19 cellular contexts compared by ENCODE assay signal in the genomic region with DNA sequence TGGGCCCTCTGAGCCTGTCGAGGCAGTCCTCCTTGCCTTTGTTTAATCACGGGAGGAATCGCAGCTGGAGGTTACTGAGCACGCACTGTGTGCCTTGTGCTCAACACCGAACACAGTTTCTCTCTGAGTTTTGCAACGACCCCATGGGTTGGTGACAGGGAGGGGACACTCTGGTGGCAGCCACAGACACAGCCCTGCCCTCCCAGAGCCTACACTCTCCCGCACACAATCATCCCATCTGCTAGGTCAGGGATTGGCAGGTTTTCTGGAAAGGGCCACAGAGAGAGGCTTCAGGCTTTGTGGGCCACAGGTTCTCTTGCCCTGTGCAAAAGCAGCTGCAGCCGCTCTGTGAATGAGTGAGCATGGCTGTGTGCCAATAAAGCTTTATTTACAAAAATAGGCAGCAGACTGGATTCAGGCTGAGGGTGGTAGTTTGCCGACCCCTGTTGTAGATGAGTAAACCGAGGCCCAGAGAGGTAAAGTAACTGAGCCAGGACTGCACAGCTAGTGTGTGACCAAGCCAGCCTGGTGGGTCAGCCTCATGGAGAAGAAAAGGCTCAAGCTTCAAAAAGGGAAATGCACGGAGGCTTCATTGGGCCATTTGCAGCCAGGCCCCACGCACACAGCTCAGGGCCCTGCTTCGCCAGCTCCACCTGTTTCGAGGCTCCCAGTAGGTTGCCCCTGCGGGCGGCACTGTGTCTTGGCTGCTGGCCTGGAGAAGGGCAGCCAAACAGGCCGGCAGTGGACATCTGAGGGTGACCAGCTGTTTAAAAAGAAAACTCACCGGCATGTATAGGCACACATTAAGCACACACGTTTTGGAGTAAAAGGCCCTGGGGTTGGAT. TPM values are rescaled to one million over a fixed set of nuclear protein-coding genes. Genes with fewer than 3 reads are reported as not detected.
A peak's percentile ranks its signal among the peaks of the same experiment; 100 is the strongest.
DNase-seq lines count a peak whose midpoint lies in the region; ATAC-seq and TF ChIP-seq lines count a peak whose summit lies in the region.
"Had no signal": no experiment of that assay in that cellular context is flagged by ENCODE, and none has a peak within 500 bp of the region (broad histone marks: within the 10 kb centered on the region; RNA-seq: fewer than 3 reads in every experiment).

No MANE protein-coding gene starts in this region.

- H3K23ac ChIP-seq in mesendoderm (ENCODE audit: low read length): no peak overlapping the region

- peak overlapping the region; percentile 2 for H3K9ac ChIP-seq in mesendoderm (ENCODE audit: low read length)

- no peak overlapping the region for H2AK5ac ChIP-seq in mesendoderm (ENCODE audit: low read length)

- H3K18ac ChIP-seq in mesendoderm (ENCODE audit: low read length): peak overlapping the region; percentile 69

- H3K27me3 ChIP-seq in right cardiac atrium (ENCODE audit: control insufficient read depth, insufficient read depth) (no peaks in the 10 kb centered on the region), mesendoderm (ENCODE audit: insufficient read depth, low read length, poor library complexity) (no peaks in the 10 kb centered on the region), aorta (ENCODE audit: control insufficient read depth in 1 of 2, insufficient read depth in 2 of 2, low read length in 1 of 2) (no peaks in the 10 kb centered on the region), BE2C (no peaks in the 10 kb centered on the region)
- H3K27me3 ChIP-seq: stomach, vagina had no signal

- H4K5ac ChIP-seq in mesendoderm (ENCODE audit: low read length): no peak overlapping the region

- H2BK120ac ChIP-seq in mesendoderm (ENCODE audit: low read depth, low read length): no peak overlapping the region

- H3K4me1 ChIP-seq in right cardiac atrium (ENCODE audit: control insufficient read depth, insufficient read depth, low read length) (peaks cover 2% of the 10 kb centered on the region), mesendoderm (ENCODE audit: control insufficient read depth, low read depth, low read length) (peaks cover 3% of the 10 kb centered on the region), aorta (ENCODE audit: control insufficient read depth in 1 of 2, insufficient read depth in 2 of 2, low read length in 2 of 2) (no peaks in the 10 kb centered on the region), BE2C (peaks cover 4% of the 10 kb centered on the region)
- H3K4me1 ChIP-seq: psoas muscle, vagina had no signal

- no peak overlapping the region for H2BK5ac ChIP-seq in mesendoderm (ENCODE audit: low read length)

- intact Hi-C loops in right cardiac atrium (cut with DNase I) (no loop called here), Right ventricle myocardium superior (cut with DNase I) (no loop called here), aorta (cut with DNase I) (no loop called here)

- H3K27ac ChIP-seq in right cardiac atrium (ENCODE audit: low read length): no peak overlapping the region
- peak overlapping the region; percentile 26 for H3K27ac ChIP-seq in mesendoderm (ENCODE audit: low read depth, low read length)
- H3K27ac ChIP-seq in aorta (ENCODE audit: low read depth in 1 of 2, low read length in 2 of 2): no peak overlapping the region
- H3K27ac ChIP-seq: psoas muscle, stomach, vagina had no signal

- peak overlapping the region; percentile 28 for H3K56ac ChIP-seq in mesendoderm (ENCODE audit: low read length)

- peak overlapping the region; percentile 27 for H3K4ac ChIP-seq in mesendoderm (ENCODE audit: low read depth, low read length)

- H3K9me3 ChIP-seq in right cardiac atrium (ENCODE audit: control insufficient read depth, low read length) (no peaks in the 10 kb centered on the region), aorta (ENCODE audit: control insufficient read depth, low read length) (no peaks in the 10 kb centered on the region), BE2C (no peaks in the 10 kb centered on the region)
- H3K9me3 ChIP-seq: psoas muscle, stomach, vagina had no signal

- no peaks in the 10 kb centered on the region for H3K36me3 ChIP-seq in mesendoderm (ENCODE audit: control insufficient read depth, insufficient read depth, low read length)
- peaks cover 2% of the 10 kb centered on the region in 2 donors for H3K36me3 ChIP-seq in aorta (ENCODE audit: control insufficient read depth in 1 of 2, insufficient read depth in 2 of 2, low read length in 1 of 2)
- H3K36me3 ChIP-seq in BE2C: peaks cover 16% of the 10 kb centered on the region

- H3K4me2 ChIP-seq in mesendoderm (ENCODE audit: low read length): no peak overlapping the region

- TF ChIP-seq CTCF in BE2C (IDR thresholded peaks at IDR 0.05; ENCODE audit: low read depth, low read length): no peak

- 78% methylated on average over 19 of the region's 19 CpGs for WGBS in right cardiac atrium
- WGBS in mesendoderm (ENCODE audit: extremely low coverage, insufficient coverage, low lambda C conversion rate): no CpG with 5 or more reads among the region's 19 CpGs
- 73 to 77% methylated on average over 19 of the region's 19 CpGs for WGBS in aorta, 2 donors

- ATAC-seq in right cardiac atrium: no peak
- no peak for ATAC-seq in Right ventricle myocardium superior (ENCODE audit: poor library complexity)
- no peak for ATAC-seq in aorta (ENCODE audit: low FRiP score)
- ATAC-seq: HCT116, psoas muscle had no signal

- no peak overlapping the region for H2BK15ac ChIP-seq in mesendoderm (replicated peaks; ENCODE audit: low read depth)

- no peaks in the 10 kb centered on the region for H3K79me1 ChIP-seq in mesendoderm (ENCODE audit: low read length)

- no peaks in the 10 kb centered on the region for H3K79me2 ChIP-seq in mesendoderm (ENCODE audit: control insufficient read depth, insufficient read depth, low read length)

- peak; percentile 10 to 47 (median 18) for DNase-seq in right cardiac atrium
- DNase-seq in Right ventricle myocardium superior: no peak
- peak; percentile 25 for DNase-seq in astrocyte of the hippocampus (ENCODE audit: low read depth, low spot score)
- no peak for DNase-seq in mesendoderm
- peak; percentile 35 to 66 for DNase-seq in aorta
- DNase-seq in BE2C: no peak
- DNase-seq in NCI-H146 treated with DMSO at 0.1 percent for 48 hours (lab: John Stamatoyannopoulos, UW; ENCODE audit: unreplicated experiment): no peak
- DNase-seq in kidney glomerular epithelial cell (lab: John Stamatoyannopoulos, UW): no peak
- DNase-seq: activated B cell treated with CpG ODN at 0.5 μM for 24 hours; erythroblast; NCI-H1092; NCI-H226; stimulated activated CD4-positive, alpha-beta T cell treated with anti-CD3 and anti-CD28 coated beads, Interleukin-15, amount 100 ng/mL, for 24 hours; stomach; SW 1271 had no signal

- H3K4me3 ChIP-seq in right cardiac atrium (ENCODE audit: low read length) (no peak overlapping the region), mesendoderm (ENCODE audit: low read length) (no peak overlapping the region), aorta (ENCODE audit: low read length in 2 of 2) (no peak overlapping the region), BE2C (ENCODE audit: low read depth, low read length) (no peak overlapping the region)
- H3K4me3 ChIP-seq: psoas muscle, stomach, vagina had no signal

- no peak overlapping the region for H4K8ac ChIP-seq in mesendoderm (ENCODE audit: low read depth, low read length)

RNA-seq across cellular contexts. Expression of a gene that starts 16.3 kb away (rescaled TPM):
- total RNA-seq in right cardiac atrium (10 to 100 TPM in 3 of 4 donors, 1 to 10 TPM in 1; 8.7 to 13.6 (median 10.6) TPM), Right ventricle myocardium superior (7.3 TPM), aorta (10 to 100 TPM; 20.7 to 34.5 TPM)
- polyA plus RNA-seq in right cardiac atrium (10.1 TPM), aorta (10 to 100 TPM in 1 of 2 donors, 1 to 10 TPM in 1; 4.6 to 32.6 TPM)
- polyA plus RNA-seq in mesendoderm (2013, experiment 1 of 2): 9.5 TPM
- 9.3 TPM for polyA plus RNA-seq in mesendoderm (2013, experiment 2 of 2)
- polyA plus RNA-seq in BE2C (2012; ENCODE audit: insufficient read depth, insufficient read length, low read depth): 186 TPM

RNA-seq across cellular contexts. Expression of a gene that starts 17.9 kb away (rescaled TPM):
- total RNA-seq in right cardiac atrium: 100 to 1,000 TPM; 113 to 149 (median 142) TPM
- 55.9 TPM for polyA plus RNA-seq in right cardiac atrium
- 136 TPM for total RNA-seq in Right ventricle myocardium superior
- polyA plus RNA-seq in mesendoderm (2013, experiment 1 of 2): 110 TPM
- 112 TPM for polyA plus RNA-seq in mesendoderm (2013, experiment 2 of 2)
- 100 to 1,000 TPM in 1 of 2 donors, 10 to 100 TPM in 1; 77.6 to 102 TPM for total RNA-seq in aorta
- 10 to 100 TPM; 20.9 to 64.9 TPM for polyA plus RNA-seq in aorta
- 802 TPM for polyA plus RNA-seq in BE2C (2012; ENCODE audit: insufficient read depth, insufficient read length, low read depth)

RNA-seq across cellular contexts. Expression of a gene that starts 45.0 kb away (rescaled TPM):
- total RNA-seq in right cardiac atrium (not detected), Right ventricle myocardium superior (not detected), aorta (not detected)
- polyA plus RNA-seq in right cardiac atrium (not detected), aorta (not detected)
- 17.5 TPM for polyA plus RNA-seq in mesendoderm (2013, experiment 1 of 2)
- polyA plus RNA-seq in mesendoderm (2013, experiment 2 of 2): 17.8 TPM
- 0.48 TPM for polyA plus RNA-seq in BE2C (2012; ENCODE audit: insufficient read depth, insufficient read length, low read depth)
- total RNA-seq: activated B cell treated with CpG ODN at 0.5 μM for 24 hours; activated CD8-positive, alpha-beta memory T cell treated with anti-CD3 and anti-CD28 coated beads for 36 hours; psoas muscle; stomach; vagina had no signal
- polyA plus RNA-seq: psoas muscle, stomach had no signal

Comparison
In these comparisons a context has a peak if more than half of its experiments do, and no peak if none do; other contexts are left out.
1. DNase-seq: peak in right cardiac atrium (3 of 3), astrocyte of the hippocampus (single experiment) and aorta (2 of 2); none in Right ventricle myocardium superior (single experiment), mesendoderm (single experiment), BE2C (single experiment), NCI-H146 treated with DMSO at 0.1 percent for 48 hours (single experiment) and kidney glomerular epithelial cell (single experiment).